Comparison of ENCODE assay signal across 11 cellular contexts in genomic region chr6:34241351-34242215, GRCh38. TPM values are rescaled to one million over a fixed set of nuclear protein-coding genes. Genes with fewer than 3 reads are reported as not detected.
DNase-seq lines count a peak whose midpoint lies in the region; ATAC-seq and TF ChIP-seq lines count a peak whose summit lies in the region.
"Had no signal": no experiment of that assay in that cellular context is flagged by ENCODE, and none has a peak within 500 bp of the region (broad histone marks: within the 10 kb centered on the region; RNA-seq: fewer than 3 reads in every experiment).

No MANE protein-coding gene starts in this region.

- H3K36me3 Mint-ChIP-seq in activated CD8-positive, alpha-beta T cell treated with anti-CD3 and anti-CD28 coated beads for 36 hours (ENCODE audit: low read depth) = peaks cover 70% of the 10 kb centered on the region

- no peaks in the 10 kb centered on the region for H3K9me3 Mint-ChIP-seq in activated CD8-positive, alpha-beta T cell treated with anti-CD3 and anti-CD28 coated beads for 36 hours

- H3K4me3 ChIP-seq in ACC112 (ENCODE audit: low read depth, low read length) = no peak overlapping the region
- H3K4me3 ChIP-seq: adrenal gland had no signal

- TF ChIP-seq CTCF in activated CD8-positive, alpha-beta T cell treated with anti-CD3 and anti-CD28 coated beads for 36 hours (IDR thresholded peaks at IDR 0.05) = no peak

- no peaks in the 10 kb centered on the region for H3K27me3 ChIP-seq in ACC112 (ENCODE audit: insufficient read depth, low read length)
- H3K27me3 ChIP-seq: adrenal gland had no signal

- H3K27me3 Mint-ChIP-seq in activated CD8-positive, alpha-beta T cell treated with anti-CD3 and anti-CD28 coated beads for 36 hours = no peaks in the 10 kb centered on the region

- POLR2A ChIA-PET in activated CD8-positive, alpha-beta T cell treated with anti-CD3 and anti-CD28 coated beads for 36 hours (lab: Charles Lee) = interaction anchor here (0.8 to 1.7 kb wide), 5 partner anchors 45 to 185 kb away, joined by 3 to 4 read pairs (median 3); partner anchors contain the start of genes NUDT3 and RPS10

- H3K27ac ChIP-seq in ACC112 (ENCODE audit: low read depth, low read length) = peak overlapping the region; percentile 93
- H3K27ac ChIP-seq: adrenal gland had no signal

- H3K4me3 Mint-ChIP-seq in activated CD8-positive, alpha-beta T cell treated with anti-CD3 and anti-CD28 coated beads for 36 hours = peak overlapping the region; percentile 18

- CTCF ChIA-PET in activated CD8-positive, alpha-beta T cell treated with anti-CD3 and anti-CD28 coated beads for 36 hours (lab: Charles Lee) = interaction anchor here (0.6 to 1.9 kb wide), 2 partner anchors 45 to 82 kb away, joined by 3 to 7 read pairs; no protein-coding TSS in a partner anchor

- H3K4me1 ChIP-seq in ACC112 (ENCODE audit: control insufficient read depth, insufficient read depth, low read length, unreplicated experiment) = peaks cover 67% of the 10 kb centered on the region

- H3K79me2 ChIP-seq in ACC112 (ENCODE audit: control insufficient read depth, insufficient read depth, low read length, unreplicated experiment) = peaks cover 49% of the 10 kb centered on the region

- DNase-seq in ELR (ENCODE audit: low read depth) (peak; percentile 4), left lobe of liver (ENCODE audit: low spot score) (peak; percentile 35), HuH-7.5 (ENCODE audit: low spot score) (no peak), LoVo (ENCODE audit: low spot score) (no peak)
- DNase-seq in activated CD8-positive, alpha-beta T cell treated with anti-CD3 and anti-CD28 coated beads for 36 hours = no peak
- DNase-seq: NCI-H187; stimulated activated CD4-positive, alpha-beta T cell treated with anti-CD3 and anti-CD28 coated beads, Interleukin-4, amount 100 ng/mL, for 4 hours had no signal

- peaks cover 14% of the 10 kb centered on the region; the same call in 1 of the 2 replicates for H3K36me3 ChIP-seq in ACC112 (ENCODE audit: insufficient read depth, low read length)
- H3K36me3 ChIP-seq: adrenal gland had no signal

- ATAC-seq in activated CD8-positive, alpha-beta T cell treated with anti-CD3 and anti-CD28 coated beads for 36 hours = no peak
- ATAC-seq in left lobe of liver (no peak), GM19395 (IDR thresholded peaks at IDR 0.05; ENCODE audit: unreplicated experiment) (no peak), GM21390 (IDR thresholded peaks at IDR 0.05; ENCODE audit: unreplicated experiment) (no peak)

- intact Hi-C loops in activated CD8-positive, alpha-beta T cell treated with anti-CD3 and anti-CD28 coated beads for 36 hours (cut with micrococcal nuclease) = no loop called here

- H2AFZ ChIP-seq in ACC112 (ENCODE audit: low read length, unreplicated experiment) = no peak overlapping the region

- H3K4me1 Mint-ChIP-seq in activated CD8-positive, alpha-beta T cell treated with anti-CD3 and anti-CD28 coated beads for 36 hours (ENCODE audit: low read depth) = peaks cover 72% of the 10 kb centered on the region

- peak overlapping the region; percentile 97 for H3K27ac Mint-ChIP-seq in activated CD8-positive, alpha-beta T cell treated with anti-CD3 and anti-CD28 coated beads for 36 hours

RNA-seq across cellular contexts. Expression of gene HMGA1, which starts 4.9 kb away (rescaled TPM):
- total RNA-seq in activated CD8-positive, alpha-beta T cell treated with anti-CD3 and anti-CD28 coated beads for 36 hours = 100 to 1,000 TPM; 683 to 709 TPM
- total RNA-seq in left lobe of liver = 17.4 TPM

RNA-seq across cellular contexts. Expression of gene SMIM29, which starts 7.2 kb away (rescaled TPM):
- 10 to 100 TPM; 13.3 to 16.4 TPM for total RNA-seq in activated CD8-positive, alpha-beta T cell treated with anti-CD3 and anti-CD28 coated beads for 36 hours
- 6.4 TPM for total RNA-seq in left lobe of liver

Comparison
In these comparisons a context has a peak if more than half of its experiments do, and no peak if none do; other contexts are left out.
1. DNase-seq: peak in ELR (single experiment) and left lobe of liver (single experiment); none in activated CD8-positive, alpha-beta T cell treated with anti-CD3 and anti-CD28 coated beads for 36 hours (single experiment), HuH-7.5 (single experiment) and LoVo (single experiment).
2. RNA of gene HMGA1, which starts 4.9 kb away (total RNA-seq): 683 to 709 TPM in activated CD8-positive, alpha-beta T cell treated with anti-CD3 and anti-CD28 coated beads for 36 hours; 17.4 TPM in left lobe of liver (single experiment); every median in the first group is over 10 times any median in the second.